Comparison of ENCODE assay signal across 2 cellular contexts in the genomic region with DNA sequence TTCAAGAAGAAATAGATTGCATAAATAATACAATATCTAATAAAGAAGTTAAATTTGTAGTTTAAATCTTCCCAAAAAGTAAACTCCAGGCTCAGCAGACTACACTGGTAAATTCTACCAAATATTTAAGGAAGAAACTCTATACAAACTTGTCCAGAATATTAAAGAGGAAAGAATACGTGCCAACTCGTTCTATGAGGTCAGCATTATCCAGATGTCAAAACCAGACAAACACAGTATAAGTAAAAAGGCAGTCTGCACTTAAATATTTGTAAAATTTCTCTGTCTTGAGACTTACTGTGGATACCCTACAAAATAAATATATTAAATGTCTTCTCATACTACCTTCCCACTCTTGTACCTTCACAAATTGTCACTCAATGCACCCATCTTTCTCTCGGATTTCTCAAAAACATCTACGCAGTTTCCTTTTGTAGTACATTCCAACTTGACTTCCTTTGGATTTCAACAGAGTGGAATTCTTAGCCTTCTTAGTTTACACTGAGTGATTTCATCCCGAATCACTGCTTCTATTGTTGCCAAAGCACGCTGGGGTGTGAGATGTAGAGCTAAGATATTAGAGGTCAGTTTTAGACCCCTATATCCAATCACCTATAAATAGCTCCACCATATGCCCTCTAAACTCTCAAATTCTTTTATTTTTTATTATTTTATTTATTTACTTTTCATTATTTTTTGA.
A peak's percentile ranks its signal among the peaks of the same experiment; 100 is the strongest.
TF ChIP-seq lines count a peak whose summit lies in the region.

No MANE protein-coding gene starts in this region.

TF ChIP-seq in A549, 52 proteins besides CTCF, POLR2A, EP300 and RAD21 (continued from another document and continues in another):
- peak; percentile 62; the same call in 1 of the 2 replicates for TF ChIP-seq FOSL2 (IDR thresholded peaks at IDR 0.05)
- TF ChIP-seq FOSL2 (CRISPR knock-in tag; IDR thresholded peaks at IDR 0.05), result peak; percentile 65
- TF ChIP-seq KDM5A (IDR thresholded peaks at IDR 0.05), result no peak
- TF ChIP-seq PHF8 (IDR thresholded peaks at IDR 0.05; ENCODE audit: borderline replicate concordance, low read depth), result no peak
- no peak for TF ChIP-seq RARB (CRISPR knock-in tag; IDR thresholded peaks at IDR 0.05)
- no peak for TF ChIP-seq FOXS1 (CRISPR knock-in tag; IDR thresholded peaks at IDR 0.05)
- TF ChIP-seq RFX5 (IDR thresholded peaks at IDR 0.05), result no peak
- TF ChIP-seq RCOR1 (IDR thresholded peaks at IDR 0.05; ENCODE audit: low read depth, low read length), result no peak
- TF ChIP-seq CBX2 (IDR thresholded peaks at IDR 0.05; ENCODE audit: borderline replicate concordance, low read depth), result no peak
- no peak for TF ChIP-seq RNF2 (IDR thresholded peaks at IDR 0.05; ENCODE audit: borderline replicate concordance, low read depth)
- TF ChIP-seq HOXA7 (CRISPR knock-in tag; IDR thresholded peaks at IDR 0.05), result no peak
- TF ChIP-seq, protein P1, sequence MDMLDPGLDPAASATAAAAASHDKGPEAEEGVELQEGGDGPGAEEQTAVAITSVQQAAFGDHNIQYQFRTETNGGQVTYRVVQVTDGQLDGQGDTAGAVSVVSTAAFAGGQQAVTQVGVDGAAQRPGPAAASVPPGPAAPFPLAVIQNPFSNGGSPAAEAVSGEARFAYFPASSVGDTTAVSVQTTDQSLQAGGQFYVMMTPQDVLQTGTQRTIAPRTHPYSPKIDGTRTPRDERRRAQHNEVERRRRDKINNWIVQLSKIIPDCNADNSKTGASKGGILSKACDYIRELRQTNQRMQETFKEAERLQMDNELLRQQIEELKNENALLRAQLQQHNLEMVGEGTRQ (IDR thresholded peaks at IDR 0.05), result no peak
- no peak for TF ChIP-seq HOXB5 (CRISPR knock-in tag; IDR thresholded peaks at IDR 0.05)
- TF ChIP-seq MAZ (IDR thresholded peaks at IDR 0.05; ENCODE audit: borderline replicate concordance, low read depth, low read length), result no peak
- TF ChIP-seq ZFP36 (IDR thresholded peaks at IDR 0.05; ENCODE audit: borderline replicate concordance, partially characterized antibody), result no peak
- TF ChIP-seq FOSB (CRISPR knock-in tag; IDR thresholded peaks at IDR 0.05), result no peak
- TF ChIP-seq, protein P2, sequence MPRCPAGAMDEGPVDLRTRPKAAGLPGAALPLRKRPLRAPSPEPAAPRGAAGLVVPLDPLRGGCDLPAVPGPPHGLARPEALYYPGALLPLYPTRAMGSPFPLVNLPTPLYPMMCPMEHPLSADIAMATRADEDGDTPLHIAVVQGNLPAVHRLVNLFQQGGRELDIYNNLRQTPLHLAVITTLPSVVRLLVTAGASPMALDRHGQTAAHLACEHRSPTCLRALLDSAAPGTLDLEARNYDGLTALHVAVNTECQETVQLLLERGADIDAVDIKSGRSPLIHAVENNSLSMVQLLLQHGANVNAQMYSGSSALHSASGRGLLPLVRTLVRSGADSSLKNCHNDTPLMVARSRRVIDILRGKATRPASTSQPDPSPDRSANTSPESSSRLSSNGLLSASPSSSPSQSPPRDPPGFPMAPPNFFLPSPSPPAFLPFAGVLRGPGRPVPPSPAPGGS (IDR thresholded peaks at IDR 0.05), result 0 out of 3 replicates have a peak, but pooled peaks have one; percentile 59
- TF ChIP-seq HOXB13 (CRISPR knock-in tag; IDR thresholded peaks at IDR 0.05; ENCODE audit: low read depth), result no peak
- TF ChIP-seq, protein P3, sequence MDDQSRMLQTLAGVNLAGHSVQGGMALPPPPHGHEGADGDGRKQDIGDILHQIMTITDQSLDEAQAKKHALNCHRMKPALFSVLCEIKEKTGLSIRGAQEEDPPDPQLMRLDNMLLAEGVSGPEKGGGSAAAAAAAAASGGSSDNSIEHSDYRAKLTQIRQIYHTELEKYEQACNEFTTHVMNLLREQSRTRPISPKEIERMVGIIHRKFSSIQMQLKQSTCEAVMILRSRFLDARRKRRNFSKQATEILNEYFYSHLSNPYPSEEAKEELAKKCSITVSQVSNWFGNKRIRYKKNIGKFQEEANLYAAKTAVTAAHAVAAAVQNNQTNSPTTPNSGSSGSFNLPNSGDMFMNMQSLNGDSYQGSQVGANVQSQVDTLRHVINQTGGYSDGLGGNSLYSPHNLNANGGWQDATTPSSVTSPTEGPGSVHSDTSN (IDR thresholded peaks at IDR 0.05), result no peak
- no peak for TF ChIP-seq NFE2L2 (conservative IDR thresholded peaks at IDR 0.05; ENCODE audit: low read length)
- TF ChIP-seq BHLHE40 (IDR thresholded peaks at IDR 0.05; ENCODE audit: low read depth, low read length), result no peak
- TF ChIP-seq MAFK (IDR thresholded peaks at IDR 0.05; ENCODE audit: partially characterized antibody), result no peak
- TF ChIP-seq TFCP2L1 (CRISPR knock-in tag; IDR thresholded peaks at IDR 0.05), result no peak
- peak; percentile 66 to 73 for TF ChIP-seq CEBPB (IDR thresholded peaks at IDR 0.05)
- no peak for TF ChIP-seq ZSCAN20 (CRISPR knock-in tag; IDR thresholded peaks at IDR 0.05)
- TF ChIP-seq, protein P4, sequence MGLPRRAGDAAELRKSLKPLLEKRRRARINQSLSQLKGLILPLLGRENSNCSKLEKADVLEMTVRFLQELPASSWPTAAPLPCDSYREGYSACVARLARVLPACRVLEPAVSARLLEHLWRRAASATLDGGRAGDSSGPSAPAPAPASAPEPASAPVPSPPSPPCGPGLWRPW (IDR thresholded peaks at IDR 0.05), result no peak
- no peak for TF ChIP-seq ZNF302 (CRISPR knock-in tag; IDR thresholded peaks at IDR 0.05)
- TF ChIP-seq SMC3 (IDR thresholded peaks at IDR 0.05), result no peak
- TF ChIP-seq, protein P5, sequence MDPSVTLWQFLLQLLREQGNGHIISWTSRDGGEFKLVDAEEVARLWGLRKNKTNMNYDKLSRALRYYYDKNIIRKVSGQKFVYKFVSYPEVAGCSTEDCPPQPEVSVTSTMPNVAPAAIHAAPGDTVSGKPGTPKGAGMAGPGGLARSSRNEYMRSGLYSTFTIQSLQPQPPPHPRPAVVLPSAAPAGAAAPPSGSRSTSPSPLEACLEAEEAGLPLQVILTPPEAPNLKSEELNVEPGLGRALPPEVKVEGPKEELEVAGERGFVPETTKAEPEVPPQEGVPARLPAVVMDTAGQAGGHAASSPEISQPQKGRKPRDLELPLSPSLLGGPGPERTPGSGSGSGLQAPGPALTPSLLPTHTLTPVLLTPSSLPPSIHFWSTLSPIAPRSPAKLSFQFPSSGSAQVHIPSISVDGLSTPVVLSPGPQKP (IDR thresholded peaks at IDR 0.05; ENCODE audit: low read depth, low read length), result no peak
- no peak for TF ChIP-seq EHMT2 (IDR thresholded peaks at IDR 0.05; ENCODE audit: low read depth)

TF ChIP-seq in IMR-90, 13 proteins besides CTCF, POLR2A, EP300 and RAD21 (continued from another document):
- TF ChIP-seq, protein P5 (IDR thresholded peaks at IDR 0.05; ENCODE audit: borderline replicate concordance, low read depth, low read length), result no peak
- peak; percentile 79 for TF ChIP-seq CEBPB (IDR thresholded peaks at IDR 0.05; ENCODE audit: low read depth, low read length)
TF ChIP-seq in IMR-90: peak in this region for 3.
